ENCODE assay signal across 1 cellular context in the genomic region with DNA sequence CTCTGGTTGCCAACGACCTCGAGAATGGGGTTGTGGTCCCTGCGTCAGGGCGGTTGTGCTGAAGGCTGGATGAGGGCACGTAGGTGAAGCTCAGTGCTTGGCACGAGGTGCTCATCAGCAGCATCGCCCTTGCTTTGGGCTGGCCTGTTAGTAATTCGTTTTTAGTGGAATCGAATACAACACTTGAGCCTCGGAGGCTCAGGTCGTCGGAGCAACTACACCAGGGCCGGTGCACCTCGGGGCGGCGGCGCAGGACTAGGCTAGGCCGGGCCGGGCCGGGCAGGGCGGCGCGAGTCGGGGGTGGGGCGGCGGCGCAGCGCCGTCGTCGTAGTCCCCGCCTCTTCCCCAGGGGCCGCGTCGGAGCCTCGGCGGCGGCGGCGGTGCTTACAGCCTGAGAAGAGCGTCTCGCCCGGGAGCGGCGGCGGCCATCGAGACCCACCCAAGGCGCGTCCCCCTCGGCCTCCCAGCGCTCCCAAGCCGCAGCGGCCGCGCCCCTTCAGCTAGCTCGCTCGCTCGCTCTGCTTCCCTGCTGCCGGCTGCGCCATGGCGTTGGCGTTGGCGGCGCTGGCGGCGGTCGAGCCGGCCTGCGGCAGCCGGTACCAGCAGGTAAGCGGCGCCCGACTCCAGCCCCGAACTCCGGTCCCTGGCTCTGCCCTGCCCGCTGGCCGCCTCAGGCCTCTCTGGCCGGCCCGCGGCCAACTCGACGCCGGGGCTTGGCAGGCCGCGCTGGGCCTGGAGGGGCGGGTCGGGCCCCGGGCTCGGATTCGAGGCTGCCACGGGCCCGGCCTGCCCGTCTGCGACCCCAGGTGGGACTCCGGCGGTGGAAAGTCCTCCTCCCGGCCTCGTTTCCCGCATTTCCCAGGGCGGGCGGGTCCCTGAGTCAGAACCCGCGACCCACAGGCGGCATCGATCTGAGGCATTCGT.
TF ChIP-seq lines count a peak whose summit lies in the region.

TSS of gene NDFIP1 (plus strand) at position 348 of the 924 bp plus-strand sequence. CDS start at position 544, 196 bp downstream.

TF ChIP-seq in HepG2, 621 proteins besides CTCF, POLR2A, EP300 and RAD21 (continues in another document):
- TF ChIP-seq PAXIP1 (CRISPR knock-in tag; conservative IDR thresholded peaks at IDR 0.05) (0 out of 2 replicates have a peak, but pooled peaks have one; percentile 8), CHCHD3 (CRISPR knock-in tag; IDR thresholded peaks at IDR 0.05) (peak; percentile 75; the same call in 1 of the 2 replicates), TOPORS (CRISPR knock-in tag; IDR thresholded peaks at IDR 0.05) (peak; percentile 92), MYC (CRISPR knock-in tag; IDR thresholded peaks at IDR 0.05; ENCODE audit: borderline replicate concordance) (peak; percentile 30; the same call in 1 of the 2 replicates), NRL (CRISPR knock-in tag; IDR thresholded peaks at IDR 0.05; ENCODE audit: borderline replicate concordance) (0 out of 2 replicates have a peak, but pooled peaks have one; percentile 51), JUNB (CRISPR knock-in tag; IDR thresholded peaks at IDR 0.05; ENCODE audit: borderline replicate concordance) (no peak), ARNTL (CRISPR knock-in tag; IDR thresholded peaks at IDR 0.05) (no peak), ZNF691 (CRISPR knock-in tag; IDR thresholded peaks at IDR 0.05; ENCODE audit: borderline replicate concordance, low read depth) (peak; percentile 77; the same call in 1 of the 2 replicates), TGIF2 (CRISPR knock-in tag; IDR thresholded peaks at IDR 0.05) (peak; percentile 34; the same call in 1 of the 2 replicates), IRF9 (CRISPR knock-in tag; IDR thresholded peaks at IDR 0.05; ENCODE audit: borderline replicate concordance) (peak; percentile 65; the same call in 1 of the 2 replicates), ZNF777 (CRISPR knock-in tag; IDR thresholded peaks at IDR 0.05) (peak; percentile 94), CBX5 (CRISPR knock-in tag; IDR thresholded peaks at IDR 0.05; ENCODE audit: borderline replicate concordance) (no peak), SRF (IDR thresholded peaks at IDR 0.05; ENCODE audit: low read depth, low read length) (no peak), ZNF724P (CRISPR knock-in tag; IDR thresholded peaks at IDR 0.05; ENCODE audit: borderline replicate concordance) (0 out of 2 replicates have a peak, but pooled peaks have one; percentile 51), MIER3 (CRISPR knock-in tag; IDR thresholded peaks at IDR 0.05; ENCODE audit: borderline replicate concordance) (no peak), ARID2 (CRISPR knock-in tag; IDR thresholded peaks at IDR 0.05; ENCODE audit: borderline replicate concordance) (peak; percentile 74; the same call in 1 of the 2 replicates), HMG20B (CRISPR knock-in tag; conservative IDR thresholded peaks at IDR 0.05) (no peak), EED (CRISPR knock-in tag; IDR thresholded peaks at IDR 0.05) (peak; percentile 78; the same call in 1 of the 2 replicates), ZNF564 (CRISPR knock-in tag; IDR thresholded peaks at IDR 0.05) (peak; percentile 71; the same call in 1 of the 2 replicates), HCFC1 (IDR thresholded peaks at IDR 0.05; ENCODE audit: low read depth, low read length) (no peak), MIXL1 (CRISPR knock-in tag; IDR thresholded peaks at IDR 0.05) (0 out of 2 replicates have a peak, but pooled peaks have one; percentile 8), ZFX (CRISPR knock-in tag; IDR thresholded peaks at IDR 0.05; ENCODE audit: low read depth) (peak; percentile 100), ZNF274 (CRISPR knock-in tag; IDR thresholded peaks at IDR 0.05) (no peak), REL (CRISPR knock-in tag; conservative IDR thresholded peaks at IDR 0.05) (0 out of 2 replicates have a peak, but pooled peaks have one; percentile 30), ASH2L (IDR thresholded peaks at IDR 0.05; ENCODE audit: insufficient read length, low read depth, low read length) (peak; percentile 86), KLF11 (CRISPR knock-in tag; IDR thresholded peaks at IDR 0.05) (no peak), ZNF749 (CRISPR knock-in tag; IDR thresholded peaks at IDR 0.05; ENCODE audit: borderline replicate concordance) (peak; percentile 42; the same call in 1 of the 2 replicates), ZNF335 (CRISPR knock-in tag; IDR thresholded peaks at IDR 0.05) (no peak), FOXK1 (CRISPR knock-in tag; IDR thresholded peaks at IDR 0.05; ENCODE audit: borderline replicate concordance, low read depth) (0 out of 2 replicates have a peak, but pooled peaks have one; percentile 11), ZMAT5 (CRISPR knock-in tag; IDR thresholded peaks at IDR 0.05; ENCODE audit: borderline replicate concordance, low read depth) (no peak), CERS6 (CRISPR knock-in tag; IDR thresholded peaks at IDR 0.05) (0 out of 2 replicates have a peak, but pooled peaks have one; percentile 16), ZBTB7A (CRISPR knock-in tag; IDR thresholded peaks at IDR 0.05) (peak; percentile 2)
- TF ChIP-seq, protein P1, sequence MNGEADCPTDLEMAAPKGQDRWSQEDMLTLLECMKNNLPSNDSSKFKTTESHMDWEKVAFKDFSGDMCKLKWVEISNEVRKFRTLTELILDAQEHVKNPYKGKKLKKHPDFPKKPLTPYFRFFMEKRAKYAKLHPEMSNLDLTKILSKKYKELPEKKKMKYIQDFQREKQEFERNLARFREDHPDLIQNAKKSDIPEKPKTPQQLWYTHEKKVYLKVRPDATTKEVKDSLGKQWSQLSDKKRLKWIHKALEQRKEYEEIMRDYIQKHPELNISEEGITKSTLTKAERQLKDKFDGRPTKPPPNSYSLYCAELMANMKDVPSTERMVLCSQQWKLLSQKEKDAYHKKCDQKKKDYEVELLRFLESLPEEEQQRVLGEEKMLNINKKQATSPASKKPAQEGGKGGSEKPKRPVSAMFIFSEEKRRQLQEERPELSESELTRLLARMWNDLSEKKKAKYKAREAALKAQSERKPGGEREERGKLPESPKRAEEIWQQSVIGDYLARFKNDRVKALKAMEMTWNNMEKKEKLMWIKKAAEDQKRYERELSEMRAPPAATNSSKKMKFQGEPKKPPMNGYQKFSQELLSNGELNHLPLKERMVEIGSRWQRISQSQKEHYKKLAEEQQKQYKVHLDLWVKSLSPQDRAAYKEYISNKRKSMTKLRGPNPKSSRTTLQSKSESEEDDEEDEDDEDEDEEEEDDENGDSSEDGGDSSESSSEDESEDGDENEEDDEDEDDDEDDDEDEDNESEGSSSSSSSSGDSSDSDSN (CRISPR knock-in tag; IDR thresholded peaks at IDR 0.05) = peak; percentile 100
- TF ChIP-seq, protein P2, sequence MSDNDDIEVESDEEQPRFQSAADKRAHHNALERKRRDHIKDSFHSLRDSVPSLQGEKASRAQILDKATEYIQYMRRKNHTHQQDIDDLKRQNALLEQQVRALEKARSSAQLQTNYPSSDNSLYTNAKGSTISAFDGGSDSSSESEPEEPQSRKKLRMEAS (IDR thresholded peaks at IDR 0.05) = peak; percentile 88
- TF ChIP-seq, protein P3, sequence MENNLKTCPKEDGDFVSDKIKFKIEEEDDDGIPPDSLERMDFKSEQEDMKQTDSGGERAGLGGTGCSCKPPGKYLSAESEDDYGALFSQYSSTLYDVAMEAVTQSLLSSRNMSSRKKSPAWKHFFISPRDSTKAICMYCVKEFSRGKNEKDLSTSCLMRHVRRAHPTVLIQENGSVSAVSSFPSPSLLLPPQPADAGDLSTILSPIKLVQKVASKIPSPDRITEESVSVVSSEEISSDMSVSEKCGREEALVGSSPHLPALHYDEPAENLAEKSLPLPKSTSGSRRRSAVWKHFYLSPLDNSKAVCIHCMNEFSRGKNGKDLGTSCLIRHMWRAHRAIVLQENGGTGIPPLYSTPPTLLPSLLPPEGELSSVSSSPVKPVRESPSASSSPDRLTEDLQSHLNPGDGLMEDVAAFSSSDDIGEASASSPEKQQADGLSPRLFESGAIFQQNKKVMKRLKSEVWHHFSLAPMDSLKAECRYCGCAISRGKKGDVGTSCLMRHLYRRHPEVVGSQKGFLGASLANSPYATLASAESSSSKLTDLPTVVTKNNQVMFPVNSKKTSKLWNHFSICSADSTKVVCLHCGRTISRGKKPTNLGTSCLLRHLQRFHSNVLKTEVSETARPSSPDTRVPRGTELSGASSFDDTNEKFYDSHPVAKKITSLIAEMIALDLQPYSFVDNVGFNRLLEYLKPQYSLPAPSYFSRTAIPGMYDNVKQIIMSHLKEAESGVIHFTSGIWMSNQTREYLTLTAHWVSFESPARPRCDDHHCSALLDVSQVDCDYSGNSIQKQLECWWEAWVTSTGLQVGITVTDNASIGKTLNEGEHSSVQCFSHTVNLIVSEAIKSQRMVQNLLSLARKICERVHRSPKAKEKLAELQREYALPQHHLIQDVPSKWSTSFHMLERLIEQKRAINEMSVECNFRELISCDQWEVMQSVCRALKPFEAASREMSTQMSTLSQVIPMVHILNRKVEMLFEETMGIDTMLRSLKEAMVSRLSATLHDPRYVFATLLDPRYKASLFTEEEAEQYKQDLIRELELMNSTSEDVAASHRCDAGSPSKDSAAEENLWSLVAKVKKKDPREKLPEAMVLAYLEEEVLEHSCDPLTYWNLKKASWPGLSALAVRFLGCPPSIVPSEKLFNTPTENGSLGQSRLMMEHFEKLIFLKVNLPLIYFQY (CRISPR knock-in tag; IDR thresholded peaks at IDR 0.05; ENCODE audit: borderline replicate concordance) = peak; percentile 91; the same call in 1 of the 2 replicates
- TF ChIP-seq, protein P4, sequence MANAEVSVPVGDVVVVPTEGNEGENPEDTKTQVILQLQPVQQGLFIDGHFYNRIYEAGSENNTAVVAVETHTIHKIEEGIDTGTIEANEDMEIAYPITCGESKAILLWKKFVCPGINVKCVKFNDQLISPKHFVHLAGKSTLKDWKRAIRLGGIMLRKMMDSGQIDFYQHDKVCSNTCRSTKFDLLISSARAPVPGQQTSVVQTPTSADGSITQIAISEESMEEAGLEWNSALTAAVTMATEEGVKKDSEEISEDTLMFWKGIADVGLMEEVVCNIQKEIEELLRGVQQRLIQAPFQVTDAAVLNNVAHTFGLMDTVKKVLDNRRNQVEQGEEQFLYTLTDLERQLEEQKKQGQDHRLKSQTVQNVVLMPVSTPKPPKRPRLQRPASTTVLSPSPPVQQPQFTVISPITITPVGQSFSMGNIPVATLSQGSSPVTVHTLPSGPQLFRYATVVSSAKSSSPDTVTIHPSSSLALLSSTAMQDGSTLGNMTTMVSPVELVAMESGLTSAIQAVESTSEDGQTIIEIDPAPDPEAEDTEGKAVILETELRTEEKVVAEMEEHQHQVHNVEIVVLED (CRISPR knock-in tag; IDR thresholded peaks at IDR 0.05; ENCODE audit: borderline replicate concordance) = 0 out of 2 replicates have a peak, but pooled peaks have one; percentile 59
- TF ChIP-seq, protein P5, sequence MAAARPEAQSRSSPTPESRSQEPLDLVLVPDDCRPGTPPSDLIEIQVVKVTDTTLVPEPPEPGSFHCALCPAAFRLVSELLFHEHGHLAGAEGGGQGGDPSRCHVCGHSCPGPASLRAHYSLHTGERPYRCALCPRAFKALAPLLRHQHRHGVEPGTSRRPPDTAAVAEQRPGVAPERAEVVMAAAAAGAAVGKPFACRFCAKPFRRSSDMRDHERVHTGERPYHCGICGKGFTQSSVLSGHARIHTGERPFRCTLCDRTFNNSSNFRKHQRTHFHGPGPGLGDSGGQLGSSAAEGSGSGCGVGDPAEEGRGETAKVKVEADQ (CRISPR knock-in tag; IDR thresholded peaks at IDR 0.05; ENCODE audit: borderline replicate concordance) = peak; percentile 90
